Comparison of ENCODE assay signal across 24 cellular contexts in the genomic region with DNA sequence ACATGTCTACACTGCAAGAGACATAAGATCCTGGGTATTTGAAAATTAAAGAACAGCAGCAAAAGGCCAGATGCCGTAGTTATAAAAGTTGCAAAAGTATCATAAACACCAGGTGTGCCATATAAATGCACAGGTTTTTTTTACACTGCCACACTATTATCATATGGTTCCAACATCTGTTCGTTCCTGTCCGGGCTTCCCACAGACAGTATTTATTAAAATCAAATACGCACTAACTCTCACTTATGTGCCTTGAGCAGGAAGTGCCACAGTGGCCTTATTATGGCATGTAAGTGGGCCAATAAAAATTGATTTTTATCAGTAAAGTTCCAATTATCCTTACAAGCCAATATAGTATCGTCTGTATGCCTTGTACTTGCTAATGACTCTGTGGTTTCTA.
DNase-seq lines count a peak whose midpoint lies in the region; ATAC-seq, FAIRE-seq and TF ChIP-seq lines count a peak whose summit lies in the region.
"Had no signal": no experiment of that assay in that cellular context is flagged by ENCODE, and none has a peak within 500 bp of the region (broad histone marks: within the 10 kb centered on the region; RNA-seq: fewer than 3 reads in every experiment).

No MANE protein-coding gene starts in this region.

- no peaks in the 10 kb centered on the region for H3K4me1 Mint-ChIP-seq in endothelial cell (ENCODE audit: unreplicated experiment)
- H3K4me1 Mint-ChIP-seq: CD4-positive, CD25-positive, alpha-beta regulatory T cell; CD8-positive, alpha-beta memory T cell had no signal

- peak; percentile 14 for DNase-seq in NCI-H82 (lab: John Stamatoyannopoulos, UW)
- no peak for DNase-seq in NCI-H82 treated with DMSO at 0.1 percent for 48 hours (lab: John Stamatoyannopoulos, UW; ENCODE audit: unreplicated experiment)
- DNase-seq in NCI-H1694 treated with DMSO at 0.1 percent for 48 hours (lab: John Stamatoyannopoulos, UW), result peak; percentile 66
- DNase-seq in NCI-H524 treated with DMSO at 0.1 percent for 48 hours (lab: John Stamatoyannopoulos, UW), result peak; percentile 92
- DNase-seq in small intestine, result peak; percentile 0
- no peak for DNase-seq in endothelial cell (ENCODE audit: low spot score)
- DNase-seq in GM13977 (ENCODE audit: low spot score), result no peak
- DNase-seq: ACHN; BE2C; C1 segment of cervical spinal cord; CD4-positive, CD25-positive, alpha-beta regulatory T cell; CD8-positive, alpha-beta memory T cell; COR-L47; DMS153; DMS79; GOT3; H7; HFFc6 had no signal

- 26 to 68% (median 54%) methylated on average over 5 of the region's 5 CpGs for WGBS in small intestine, 3 donors

- no peak overlapping the region for H3K4me3 ChIP-seq in small intestine (ENCODE audit: low read depth in 1 of 2, low read length in 2 of 2)
- H3K4me3 ChIP-seq: GM12878 had no signal

- no peaks in the 10 kb centered on the region for H3K27me3 Mint-ChIP-seq in endothelial cell (ENCODE audit: unreplicated experiment)
- H3K27me3 Mint-ChIP-seq: CD4-positive, CD25-positive, alpha-beta regulatory T cell had no signal

- H3K36me3 Mint-ChIP-seq in endothelial cell (ENCODE audit: low read depth, unreplicated experiment), result no peaks in the 10 kb centered on the region
- H3K36me3 Mint-ChIP-seq: CD4-positive, CD25-positive, alpha-beta regulatory T cell; CD8-positive, alpha-beta memory T cell had no signal

- no peak for FAIRE-seq in small intestine (lab: Jason Lieb, UNC)
- FAIRE-seq: A204.1, GM12878, GM18507 had no signal

- no peaks in the 10 kb centered on the region for H3K36me3 ChIP-seq in small intestine (ENCODE audit: control insufficient read depth in 2 of 2, insufficient read depth in 2 of 2, low read length in 2 of 2)
- H3K36me3 ChIP-seq: BE2C had no signal

- no peaks in the 10 kb centered on the region for H3K27me3 ChIP-seq in small intestine (ENCODE audit: control insufficient read depth in 2 of 2, insufficient read depth in 2 of 2, low read length in 2 of 2)
- H3K27me3 ChIP-seq: BE2C had no signal

- H3K27ac Mint-ChIP-seq in endothelial cell (ENCODE audit: unreplicated experiment), result no peak overlapping the region
- H3K27ac Mint-ChIP-seq: CD4-positive, CD25-positive, alpha-beta regulatory T cell; CD8-positive, alpha-beta memory T cell; HFFc6 had no signal

- in situ Hi-C loops in GM13977 (cut with MboI; ENCODE audit: low pct_unique_long_range_greater_than_20kb, low sequenced_read_pairs, unreplicated experiment), result no loop called here

- no peak overlapping the region for H3K4me3 Mint-ChIP-seq in endothelial cell (ENCODE audit: unreplicated experiment)
- H3K4me3 Mint-ChIP-seq: CD4-positive, CD25-positive, alpha-beta regulatory T cell; CD8-positive, alpha-beta memory T cell; HFFc6 had no signal

- no peaks in the 10 kb centered on the region for H3K4me1 ChIP-seq in small intestine (ENCODE audit: control insufficient read depth in 2 of 2, insufficient read depth in 1 of 2, low read depth in 1 of 2, low read length in 1 of 2)
- H3K4me1 ChIP-seq: BE2C had no signal

- no peak for ATAC-seq in GM19397 (IDR thresholded peaks at IDR 0.05; ENCODE audit: unreplicated experiment)
- ATAC-seq: GM12878, HCT116 had no signal

- no peaks in the 10 kb centered on the region for H3K9me3 Mint-ChIP-seq in endothelial cell (ENCODE audit: unreplicated experiment)
- H3K9me3 Mint-ChIP-seq: CD8-positive, alpha-beta memory T cell; HFFc6 had no signal

- no peak for TF ChIP-seq CTCF in endothelial cell (IDR thresholded peaks at IDR 0.05; ENCODE audit: unreplicated experiment)
- no peak for TF ChIP-seq CTCF in GM13977 (IDR thresholded peaks at IDR 0.05; ENCODE audit: extremely low read depth, insufficient read depth, missing control alignments)

- no peaks in the 10 kb centered on the region for H3K9me3 ChIP-seq in small intestine (ENCODE audit: control insufficient read depth, low read depth)
- H3K9me3 ChIP-seq: BE2C had no signal

- no peak overlapping the region for H3K27ac ChIP-seq in small intestine (ENCODE audit: low read depth in 1 of 2, low read length in 1 of 2)
- H3K27ac ChIP-seq: HL-60 had no signal

Comparison
In these comparisons a context has a peak if more than half of its experiments do, and no peak if none do; other contexts are left out.
1. DNase-seq: peak in NCI-H82 (single experiment), NCI-H1694 treated with DMSO at 0.1 percent for 48 hours (single experiment), NCI-H524 treated with DMSO at 0.1 percent for 48 hours (single experiment) and small intestine (single experiment); none in NCI-H82 treated with DMSO at 0.1 percent for 48 hours (single experiment), endothelial cell (single experiment) and GM13977 (single experiment).